In the genomic region with DNA sequence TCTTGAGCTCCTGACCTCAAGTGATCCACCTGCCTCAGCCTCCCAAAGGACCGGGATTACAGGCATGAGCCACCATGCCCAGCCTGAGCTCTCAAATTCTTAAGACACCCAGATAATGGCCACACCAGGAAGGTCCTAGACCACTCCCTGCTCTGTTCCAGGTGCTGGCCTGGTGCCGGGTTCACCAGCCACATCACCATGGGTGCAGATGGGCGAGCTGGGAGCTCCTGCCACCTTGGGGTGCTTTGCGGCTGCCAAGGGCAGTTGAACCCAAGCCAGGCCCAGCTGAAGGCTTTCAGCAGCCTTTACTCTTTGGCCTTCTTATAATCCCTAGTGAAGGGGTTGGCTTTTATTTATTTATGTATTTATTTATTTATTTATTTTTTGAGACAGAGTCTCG, we compare ENCODE assay signal across 21 cellular contexts. TPM values are rescaled to one million over a fixed set of nuclear protein-coding genes. Genes with fewer than 3 reads are reported as not detected.
"Had no signal": no experiment of that assay in that cellular context is flagged by ENCODE, and none has a peak within 500 bp of the region (broad histone marks: within the 10 kb centered on the region; RNA-seq: fewer than 3 reads in every experiment).

No MANE protein-coding gene starts in this region.

- H3K36me3 ChIP-seq: heart right ventricle, neural progenitor cell, prostate gland, sigmoid colon, thoracic aorta, transverse colon, upper lobe of right lung, uterus had no signal

- ATAC-seq: right cardiac atrium had no signal

- H3K27me3 ChIP-seq: heart right ventricle, neural progenitor cell, upper lobe of right lung, uterus had no signal

- H3K4me1 ChIP-seq: uterus had no signal

- H3K4me3 ChIP-seq: heart right ventricle, neural progenitor cell, prostate gland, sigmoid colon, thoracic aorta, transverse colon, upper lobe of right lung, uterus had no signal

- H3K27ac ChIP-seq: epithelial cell of prostate, neural progenitor cell, parathyroid adenoma, sigmoid colon, thoracic aorta, transverse colon, upper lobe of right lung, uterus had no signal

- H3K9ac ChIP-seq: neural progenitor cell, parathyroid adenoma had no signal

- DNase-seq: cerebellar nuclear complex; effector CD8-positive, alpha-beta T cell; foreskin fibroblast; glutamatergic neuron; heart right ventricle; immature natural killer cell; sigmoid colon; stimulated activated CD4-positive, alpha-beta T cell treated with anti-CD3 and anti-CD28 coated beads, Interleukin-2, amount 100 ng/mL, for 24 hours; stimulated activated CD4-positive, alpha-beta T cell treated with anti-CD3 and anti-CD28 coated beads, Interleukin-4, amount 100 ng/mL, for 24 hours; stimulated activated naive CD4-positive, alpha-beta T cell treated with Interleukin-2 at 50 U/mL for 16 hours; transverse colon; upper lobe of right lung; uterus had no signal

- H3K9me3 ChIP-seq: heart right ventricle, prostate gland, sigmoid colon, thoracic aorta, transverse colon, upper lobe of right lung, uterus had no signal

RNA-seq across cellular contexts. Expression of a gene that starts 4.9 kb away (rescaled TPM):
- total RNA-seq: esophagus mucosa; naive thymus-derived CD4-positive, alpha-beta T cell had no signal
